ENCODE assay signal across 8 cellular contexts in the genomic region with DNA sequence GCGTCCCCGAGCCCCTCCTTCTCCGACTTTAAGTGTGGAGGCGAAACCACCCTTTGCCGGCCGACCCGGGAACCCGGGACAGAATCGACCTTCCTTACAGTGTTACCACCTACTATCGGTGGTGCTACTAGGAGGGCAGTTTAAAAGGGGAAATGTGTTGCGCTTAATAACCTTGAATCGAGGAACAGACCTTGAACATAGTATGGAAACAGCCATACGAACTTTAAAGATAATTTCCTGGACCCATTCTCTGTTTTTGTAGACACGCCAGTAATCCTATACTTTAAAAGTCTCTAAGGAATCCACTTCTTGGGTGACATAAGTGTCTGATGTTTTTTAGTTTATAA. TPM values are rescaled to one million over a fixed set of nuclear protein-coding genes. Genes with fewer than 3 reads are reported as not detected.
DNase-seq lines count a peak whose midpoint lies in the region; ATAC-seq, FAIRE-seq and TF ChIP-seq lines count a peak whose summit lies in the region.

No MANE protein-coding gene starts in this region.

- TF ChIP-seq CTCF in OCI-LY7 (conservative IDR thresholded peaks at IDR 0.05; ENCODE audit: low read length) (no peak), endothelial cell (IDR thresholded peaks at IDR 0.05; ENCODE audit: unreplicated experiment) (no peak)

- DNase-seq in CD4-positive, CD25-positive, alpha-beta regulatory T cell, result no peak
- DNase-seq in OCI-LY7 (ENCODE audit: low spot score), result no peak
- DNase-seq in endothelial cell (ENCODE audit: low spot score), result no peak
- DNase-seq in urothelium cell line (ENCODE audit: low spot score), result no peak
- DNase-seq in NCI-H1930 (lab: John Stamatoyannopoulos, UW), result no peak

- peaks cover 66% of the 10 kb centered on the region for H3K79me2 ChIP-seq in OCI-LY7 (ENCODE audit: insufficient read depth, low read depth, low read length)

- H3K27me3 ChIP-seq in CD4-positive, CD25-positive, alpha-beta regulatory T cell (ENCODE audit: control insufficient read depth, insufficient read depth, low read length), result no peaks in the 10 kb centered on the region
- H3K27me3 ChIP-seq in neuron (ENCODE audit: insufficient read depth, low read length), result no peaks in the 10 kb centered on the region

- POLR2A ChIA-PET in OCI-LY7 (lab: Charles Lee), result interaction anchor here (1.0 to 1.9 kb wide), 2 partner anchors 42 to 62 kb away, joined by 3 to 8 read pairs; a partner anchor contains a TSS

- peaks cover 11% of the 10 kb centered on the region for H3K27me3 Mint-ChIP-seq in CD4-positive, CD25-positive, alpha-beta regulatory T cell
- peaks cover 15% of the 10 kb centered on the region for H3K27me3 Mint-ChIP-seq in endothelial cell (ENCODE audit: unreplicated experiment)

- H4K20me1 ChIP-seq in OCI-LY7 (ENCODE audit: insufficient read depth, low read length), result peaks cover 13% of the 10 kb centered on the region

- CTCF ChIA-PET in OCI-LY7 (lab: Charles Lee; ENCODE audit: unreplicated experiment), result no interaction called here

- peak overlapping the region; percentile 92 for H3K4me3 ChIP-seq in CD4-positive, CD25-positive, alpha-beta regulatory T cell (ENCODE audit: low read depth, low read length)
- H3K4me3 ChIP-seq in OCI-LY7 (ENCODE audit: low read depth, low read length, poor library complexity, severe bottlenecking), result peak overlapping the region; percentile 100
- peak overlapping the region; percentile 95 for H3K4me3 ChIP-seq in neuron (ENCODE audit: low read length)

- H3K27ac ChIP-seq in CD4-positive, CD25-positive, alpha-beta regulatory T cell (ENCODE audit: insufficient read depth, low read length, poor library complexity, severe bottlenecking), result peak overlapping the region; percentile 96
- H3K27ac ChIP-seq in OCI-LY7 (ENCODE audit: low read depth, low read length, poor library complexity, severe bottlenecking), result peak overlapping the region; percentile 89

- H3K4me1 Mint-ChIP-seq in CD4-positive, CD25-positive, alpha-beta regulatory T cell, result peaks cover 14 to 42% (median 26%) of the 10 kb centered on the region in 4 donors
- peaks cover 12% of the 10 kb centered on the region for H3K4me1 Mint-ChIP-seq in endothelial cell (ENCODE audit: unreplicated experiment)

- H3K4me2 ChIP-seq in OCI-LY7 (ENCODE audit: low read length), result peak overlapping the region; percentile 95

- peak overlapping the region; percentile 89; the same call in 1 of the 2 replicates for H2AFZ ChIP-seq in OCI-LY7 (ENCODE audit: low read length)
- H2AFZ ChIP-seq in neuron (ENCODE audit: low read depth, low read length), result peak overlapping the region; percentile 98

- intact Hi-C loops in OCI-LY7 (cut with micrococcal nuclease; ENCODE audit: unreplicated experiment), result loop anchor here (10.0 kb wide), 1 partner anchor 968 kb away; a partner anchor contains a TSS

- no peaks in the 10 kb centered on the region for H3K9me2 ChIP-seq in OCI-LY7 (ENCODE audit: insufficient read depth, low read length)

- H3K27ac Mint-ChIP-seq in CD4-positive, CD25-positive, alpha-beta regulatory T cell, result peak overlapping the region; percentile 98
- peak overlapping the region; percentile 94 for H3K27ac Mint-ChIP-seq in endothelial cell (ENCODE audit: unreplicated experiment)

- no peak for FAIRE-seq in urothelium cell line (lab: Jason Lieb, UNC)

- H3K36me3 ChIP-seq in CD4-positive, CD25-positive, alpha-beta regulatory T cell (ENCODE audit: control insufficient read depth, insufficient read depth, low read length), result peaks cover 9% of the 10 kb centered on the region
- H3K36me3 ChIP-seq in OCI-LY7 (ENCODE audit: insufficient read depth, low read length) (peaks cover 14% of the 10 kb centered on the region), neuron (ENCODE audit: insufficient read depth, low read length) (peaks cover 13% of the 10 kb centered on the region)

- BruUV-seq in OCI-LY7 (replicated peaks; lab: Mats Ljungman, UMichigan), result no TSS peak

- no peaks in the 10 kb centered on the region for H3K9me3 Mint-ChIP-seq in CD4-positive, CD25-positive, alpha-beta regulatory T cell
- H3K9me3 Mint-ChIP-seq in endothelial cell (ENCODE audit: unreplicated experiment), result no peaks in the 10 kb centered on the region

- H3K9me3 ChIP-seq in CD4-positive, CD25-positive, alpha-beta regulatory T cell (ENCODE audit: control insufficient read depth in 2 of 2, low read length in 2 of 2), result no peaks in the 10 kb centered on the region
- H3K9me3 ChIP-seq in OCI-LY7 (ENCODE audit: low read length), result no peaks in the 10 kb centered on the region
- H3K9me3 ChIP-seq in neuron (ENCODE audit: low read length), result no peaks in the 10 kb centered on the region

- H3K36me3 Mint-ChIP-seq in CD4-positive, CD25-positive, alpha-beta regulatory T cell, result peaks cover 11% of the 10 kb centered on the region
- H3K36me3 Mint-ChIP-seq in endothelial cell (ENCODE audit: low read depth, unreplicated experiment), result no peaks in the 10 kb centered on the region

- peaks cover 19% of the 10 kb centered on the region for H3K4me1 ChIP-seq in CD4-positive, CD25-positive, alpha-beta regulatory T cell (ENCODE audit: control insufficient read depth, insufficient read depth, low read length, poor library complexity, severe bottlenecking)
- peaks cover 23% of the 10 kb centered on the region for H3K4me1 ChIP-seq in OCI-LY7 (ENCODE audit: insufficient read depth, low read length, poor library complexity, severe bottlenecking)
- peaks cover 21% of the 10 kb centered on the region for H3K4me1 ChIP-seq in neuron (ENCODE audit: insufficient read depth, low read length)

- H3K4me3 Mint-ChIP-seq in CD4-positive, CD25-positive, alpha-beta regulatory T cell, result peak overlapping the region; percentile 96 to 97 (median 97)
- peak overlapping the region; percentile 95 for H3K4me3 Mint-ChIP-seq in endothelial cell (ENCODE audit: unreplicated experiment)

- no peak for ATAC-seq in CD4-positive, CD25-positive, alpha-beta regulatory T cell (ENCODE audit: low read depth in 2 of 2)
- ATAC-seq in GM21737 (IDR thresholded peaks at IDR 0.05; ENCODE audit: unreplicated experiment) (no peak), HG02678 (IDR thresholded peaks at IDR 0.05; ENCODE audit: unreplicated experiment) (no peak)

RNA-seq across cellular contexts. Expression of a gene that starts 1.5 kb away (rescaled TPM):
- 14.6 TPM for total RNA-seq in CD4-positive, CD25-positive, alpha-beta regulatory T cell
- 10 to 100 TPM in 3 of 4 donors, 1 to 10 TPM in 1; 9.1 to 17.2 (median 12.5) TPM for polyA plus RNA-seq in CD4-positive, CD25-positive, alpha-beta regulatory T cell
- total RNA-seq in OCI-LY7 (2014; rRNA removed; shearing (Covaris generic)), result 23.3 and 27.0 TPM in 2 replicates
- total RNA-seq in OCI-LY7 (2022), result 25.9 and 26.0 TPM in 2 replicates
- total RNA-seq in endothelial cell (ENCODE audit: unreplicated experiment), result 12.2 TPM
